35 cellular contexts compared by ENCODE assay signal in genomic region chr2:241652142-241652541, GRCh38.
"Had no signal": no experiment of that assay in that cellular context is flagged by ENCODE, and none has a peak within 500 bp of the region (broad histone marks: within the 10 kb centered on the region; RNA-seq: fewer than 3 reads in every experiment).

No MANE protein-coding gene starts in this region.

- ATAC-seq: activated CD8-positive, alpha-beta T cell treated with anti-CD3 and anti-CD28 coated beads for 36 hours; activated naive CD4-positive, alpha-beta T cell treated with anti-CD3 and anti-CD28 coated beads, Interleukin-2, amount 50 U/mL, for 72 hours; activated T-cell treated with anti-CD3 and anti-CD28 coated beads, Interleukin-2, amount 50 U/mL, for 4 hours; activated T-cell treated with anti-CD3 and anti-CD28 coated beads, Interleukin-2, amount 50 U/mL, for 72 hours; activated T-helper 17 cell treated with anti-CD3 and anti-CD28 coated beads, Interleukin-2, amount 50 U/mL, for 72 hours; body of pancreas had no signal

- H3K9me3 ChIP-seq: adrenal gland, body of pancreas, breast epithelium had no signal

- H3K27me3 Mint-ChIP-seq: activated B cell treated with CpG ODN at 0.5 μM for 24 hours; activated CD4-positive, alpha-beta memory T cell treated with anti-CD3 and anti-CD28 coated beads for 36 hours; activated CD4-positive, alpha-beta T cell treated with anti-CD3 and anti-CD28 coated beads, Interleukin-2, amount 10 ng/mL, durations not matched to agents 24 days and 14 days; activated CD8-positive, alpha-beta T cell treated with anti-CD3 and anti-CD28 coated beads for 36 hours; activated naive CD8-positive, alpha-beta T cell treated with anti-CD3 and anti-CD28 coated beads for 36 hours; activated T-helper 17 cell treated with anti-CD3 and anti-CD28 coated beads, Interleukin-2, amount 50 U/mL, for 72 hours had no signal

- H3K4me1 ChIP-seq: adrenal gland, breast epithelium had no signal

- H3K27ac ChIP-seq: adrenal gland, body of pancreas, brain microvascular endothelial cell, breast epithelium, VCaP had no signal

- H3K36me3 ChIP-seq: breast epithelium had no signal

- H3K27me3 ChIP-seq: adrenal gland, body of pancreas, brain microvascular endothelial cell, breast epithelium had no signal

- H3K4me3 ChIP-seq: adrenal gland, body of pancreas, breast epithelium had no signal

- H3K4me3 Mint-ChIP-seq: activated B cell treated with CpG ODN at 0.5 μM for 24 hours; activated CD4-positive, alpha-beta memory T cell treated with anti-CD3 and anti-CD28 coated beads for 36 hours; activated CD4-positive, alpha-beta T cell treated with anti-CD3 and anti-CD28 coated beads, Interleukin-2, amount 10 ng/mL, durations not matched to agents 24 days and 14 days; activated CD8-positive, alpha-beta T cell treated with anti-CD3 and anti-CD28 coated beads for 36 hours; activated naive CD4-positive, alpha-beta T cell treated with anti-CD3 and anti-CD28 coated beads for 36 hours; activated naive CD8-positive, alpha-beta T cell treated with anti-CD3 and anti-CD28 coated beads for 36 hours; activated T-cell treated with anti-CD3 and anti-CD28 coated beads, Interleukin-2, amount 50 U/mL, for 4 hours; activated T-cell treated with anti-CD3 and anti-CD28 coated beads, Interleukin-2, amount 50 U/mL, for 72 hours; activated T-helper 1 cell treated with anti-CD3 and anti-CD28 coated beads, Interleukin-12 subunit alpha, Interleukin-12 subunit beta, Interleukin-2, Interleukin-4 antibody, amounts not matched to agents 30 ng/mL and 10 ng/mL and 1 ng/mL, durations not matched to agents 14 hours and 24 hours and 36 hours; activated T-helper 17 cell treated with anti-CD3 and anti-CD28 coated beads, Interleukin-2, amount 50 U/mL, for 72 hours; T-helper 1 cell treated with Interleukin-12 subunit alpha and Interleukin-12 subunit beta and Interleukin-4 antibody, amounts not matched to agents 30 μg/mL and 1 μg/mL, for 36 hours; T-helper 2 cell treated with Interferon-gamma antibody and Interleukin-4, amounts not matched to agents 5 μg/mL and 100 μg/mL, for 36 hours had no signal

- H3K27ac Mint-ChIP-seq: activated B cell treated with CpG ODN at 0.5 μM for 24 hours; activated CD4-positive, alpha-beta memory T cell treated with anti-CD3 and anti-CD28 coated beads for 36 hours; activated CD4-positive, alpha-beta T cell treated with anti-CD3 and anti-CD28 coated beads, Interleukin-2, amount 10 ng/mL, durations not matched to agents 24 days and 14 days; activated CD8-positive, alpha-beta T cell treated with anti-CD3 and anti-CD28 coated beads for 36 hours; activated naive CD4-positive, alpha-beta T cell treated with anti-CD3 and anti-CD28 coated beads for 36 hours; activated naive CD8-positive, alpha-beta T cell treated with anti-CD3 and anti-CD28 coated beads for 36 hours; activated T-cell treated with anti-CD3 and anti-CD28 coated beads, Interleukin-2, amount 50 U/mL, for 72 hours; activated T-helper 1 cell treated with anti-CD3 and anti-CD28 coated beads, Interleukin-12 subunit alpha, Interleukin-12 subunit beta, Interleukin-2, Interleukin-4 antibody, amounts not matched to agents 30 ng/mL and 10 ng/mL and 1 ng/mL, durations not matched to agents 14 hours and 24 hours and 36 hours; activated T-helper 17 cell treated with anti-CD3 and anti-CD28 coated beads, Interleukin-2, amount 50 U/mL, for 72 hours; T-helper 1 cell treated with Interleukin-12 subunit alpha and Interleukin-12 subunit beta and Interleukin-4 antibody, amounts not matched to agents 30 μg/mL and 1 μg/mL, for 36 hours; T-helper 2 cell treated with Interferon-gamma antibody and Interleukin-4, amounts not matched to agents 5 μg/mL and 100 μg/mL, for 36 hours had no signal

- H3K4me1 Mint-ChIP-seq: activated B cell treated with CpG ODN at 0.5 μM for 24 hours; activated T-helper 17 cell treated with anti-CD3 and anti-CD28 coated beads, Interleukin-2, amount 50 U/mL, for 72 hours had no signal

- DNase-seq: activated B cell treated with CpG ODN at 0.5 μM for 24 hours; activated CD4-positive, alpha-beta memory T cell treated with anti-CD3 and anti-CD28 coated beads for 36 hours; activated CD4-positive, alpha-beta T cell treated with anti-CD3 and anti-CD28 coated beads for 4 hours; activated CD4-positive, alpha-beta T cell treated with anti-CD3 and anti-CD28 coated beads, Interleukin-2, amount 10 ng/mL, durations not matched to agents 24 days and 14 days; activated CD4-positive, alpha-beta T cell treated with anti-CD3 and anti-CD28 coated beads, Interleukin-2, amount 50 U/mL, for 1 hour; activated CD4-positive, alpha-beta T cell treated with anti-CD3 and anti-CD28 coated beads, Interleukin-2, amount 50 U/mL, for 4 hours; activated CD4-positive, CD25-positive, alpha-beta regulatory T cell treated with anti-CD3 and anti-CD28 coated beads, Interleukin-2, amount 50 U/mL, for 72 hours; activated CD8-positive, alpha-beta memory T cell treated with anti-CD3 and anti-CD28 coated beads, Interleukin-2, amount 50 U/mL, for 4 hours; activated CD8-positive, alpha-beta T cell treated with anti-CD3 and anti-CD28 coated beads for 36 hours; activated effector memory CD4-positive, alpha-beta T cell treated with anti-CD3 and anti-CD28 coated beads, Interleukin-2, amount 50 U/mL, for 16 hours; activated gamma-delta T cell treated with Interleukin-2 at 50 U/mL for 16 hours; activated naive CD4-positive, alpha-beta T cell; activated naive CD4-positive, alpha-beta T cell treated with anti-CD3 and anti-CD28 coated beads for 36 hours; activated naive CD4-positive, alpha-beta T cell treated with anti-CD3 and anti-CD28 coated beads, Interleukin-2, amount 50 U/mL, for 16 hours; activated naive CD8-positive, alpha-beta T cell treated with anti-CD3 and anti-CD28 coated beads for 36 hours; activated T-cell treated with anti-CD3 and anti-CD28 coated beads for 4 hours; activated T-cell treated with anti-CD3 and anti-CD28 coated beads, Interleukin-2, amount 50 U/mL, for 1 hour; activated T-cell treated with anti-CD3 and anti-CD28 coated beads, Interleukin-2, amount 50 U/mL, for 4 hours; activated T-cell treated with anti-CD3 and anti-CD28 coated beads, Interleukin-2, amount 50 U/mL, for 72 hours; adrenal gland; amniotic stem cell; aorta; body of pancreas; brain microvascular endothelial cell; central memory CD4-positive, alpha-beta T cell; T-helper 1 cell; T-helper 2 cell; T-helper 9 cell had no signal

- H3K9me3 Mint-ChIP-seq: activated B cell treated with CpG ODN at 0.5 μM for 24 hours; activated CD4-positive, alpha-beta memory T cell treated with anti-CD3 and anti-CD28 coated beads for 36 hours; activated CD4-positive, alpha-beta T cell treated with anti-CD3 and anti-CD28 coated beads, Interleukin-2, amount 10 ng/mL, durations not matched to agents 24 days and 14 days; activated CD8-positive, alpha-beta T cell treated with anti-CD3 and anti-CD28 coated beads for 36 hours; activated naive CD4-positive, alpha-beta T cell treated with anti-CD3 and anti-CD28 coated beads for 36 hours; activated naive CD4-positive, alpha-beta T cell treated with anti-CD3 and anti-CD28 coated beads, Interleukin-2, amount 50 U/mL, for 72 hours; activated naive CD8-positive, alpha-beta T cell treated with anti-CD3 and anti-CD28 coated beads for 36 hours; activated T-cell treated with anti-CD3 and anti-CD28 coated beads, Interleukin-2, amount 50 U/mL, for 4 hours; activated T-cell treated with anti-CD3 and anti-CD28 coated beads, Interleukin-2, amount 50 U/mL, for 72 hours; activated T-helper 1 cell treated with anti-CD3 and anti-CD28 coated beads, Interleukin-12 subunit alpha, Interleukin-12 subunit beta, Interleukin-2, Interleukin-4 antibody, amounts not matched to agents 30 ng/mL and 10 ng/mL and 1 ng/mL, durations not matched to agents 14 hours and 24 hours and 36 hours; activated T-helper 17 cell treated with anti-CD3 and anti-CD28 coated beads, Interleukin-2, amount 50 U/mL, for 72 hours; T-helper 1 cell treated with Interleukin-12 subunit alpha and Interleukin-12 subunit beta and Interleukin-4 antibody, amounts not matched to agents 30 μg/mL and 1 μg/mL, for 36 hours; T-helper 2 cell treated with Interferon-gamma antibody and Interleukin-4, amounts not matched to agents 5 μg/mL and 100 μg/mL, for 36 hours had no signal
